ENCODE assay signal across 15 cellular contexts in genomic region chr12:127526925-127527324, GRCh38.
A peak's percentile ranks its signal among the peaks of the same experiment; 100 is the strongest.
DNase-seq lines count a peak whose midpoint lies in the region; ATAC-seq and TF ChIP-seq lines count a peak whose summit lies in the region.
"Had no signal": no experiment of that assay in that cellular context is flagged by ENCODE, and none has a peak within 500 bp of the region (broad histone marks: within the 10 kb centered on the region; RNA-seq: fewer than 3 reads in every experiment).

No MANE protein-coding gene starts in this region.

- ATAC-seq in GM18861 (IDR thresholded peaks at IDR 0.05; ENCODE audit: unreplicated experiment) = no peak
- ATAC-seq: GM12878, HepG2 had no signal

- DNase-seq in HFFc6 (no peak), endodermal cell (no peak), mesothelial cell of epicardium (ENCODE audit: low spot score in 2 of 2, unreplicated experiment in 2 of 2) (no peak), type B pancreatic cell (ENCODE audit: extremely low spot score, unreplicated experiment) (no peak), HT-29 (ENCODE audit: low spot score) (no peak), GM10266 (ENCODE audit: extremely low spot score) (no peak)
- DNase-seq: Calu3; CD4-positive, CD25-positive, alpha-beta regulatory T cell; DMS 273 treated with DMSO at 0.1 percent for 48 hours; GOT3 had no signal

- no peaks in the 10 kb centered on the region for H3K9me3 ChIP-seq in endodermal cell (ENCODE audit: control insufficient read depth, low read length)
- H3K9me3 ChIP-seq: HAP-1 had no signal

- 98 to 100% methylated on average over 1 to 3 of the region's 3 CpGs for WGBS in endodermal cell (ENCODE audit: insufficient coverage in 1 of 2, insufficient read length in 1 of 2), 2 experiments

- H3K27me3 Mint-ChIP-seq in HFFc6 (ENCODE audit: insufficient read depth) (no peaks in the 10 kb centered on the region; the same call in 1 of the 2 replicates), endodermal cell (ENCODE audit: insufficient read depth) (no peaks in the 10 kb centered on the region), mesothelial cell of epicardium (ENCODE audit: low read depth) (peaks cover 6% of the 10 kb centered on the region), type B pancreatic cell (peaks cover 8% of the 10 kb centered on the region)
- H3K27me3 Mint-ChIP-seq: CD4-positive, CD25-positive, alpha-beta regulatory T cell had no signal

- TF ChIP-seq CTCF in HFFc6 (IDR thresholded peaks at IDR 0.05) (peak; percentile 60), endodermal cell (conservative IDR thresholded peaks at IDR 0.05) (peak; percentile 57), mesothelial cell of epicardium (IDR thresholded peaks at IDR 0.05; ENCODE audit: unreplicated experiment) (peak; percentile 51), type B pancreatic cell (conservative IDR thresholded peaks at IDR 0.05) (peak; percentile 63), GM10266 (IDR thresholded peaks at IDR 0.05; ENCODE audit: control insufficient read depth, insufficient read depth, low read depth, missing control alignments) (no peak)

- H3K9me3 Mint-ChIP-seq in HFFc6 (no peaks in the 10 kb centered on the region), endodermal cell (no peaks in the 10 kb centered on the region), mesothelial cell of epicardium (no peaks in the 10 kb centered on the region), type B pancreatic cell (no peaks in the 10 kb centered on the region)

- H3K36me3 Mint-ChIP-seq in HFFc6 (ENCODE audit: low read depth) = no peaks in the 10 kb centered on the region
- H3K36me3 Mint-ChIP-seq in endodermal cell (ENCODE audit: low read depth) = no peaks in the 10 kb centered on the region
- no peaks in the 10 kb centered on the region for H3K36me3 Mint-ChIP-seq in mesothelial cell of epicardium
- H3K36me3 Mint-ChIP-seq in type B pancreatic cell = no peaks in the 10 kb centered on the region
- H3K36me3 Mint-ChIP-seq: CD4-positive, CD25-positive, alpha-beta regulatory T cell had no signal

- H3K27ac ChIP-seq in endodermal cell (ENCODE audit: low read depth, low read length) = no peak overlapping the region
- H3K27ac ChIP-seq: BLaER1 treated with 17β-estradiol and CSF1 and Interleukin-3, amounts not matched to agents 10 nM and 100 nM had no signal

- no peaks in the 10 kb centered on the region for H3K27me3 ChIP-seq in endodermal cell (ENCODE audit: control insufficient read depth, insufficient read depth, low read length, poor library complexity, severe bottlenecking)
- H3K27me3 ChIP-seq: BLaER1 treated with 17β-estradiol and CSF1 and Interleukin-3, amounts not matched to agents 10 nM and 100 nM had no signal

- no peak overlapping the region for H3K4me3 Mint-ChIP-seq in HFFc6
- no peak overlapping the region for H3K4me3 Mint-ChIP-seq in endodermal cell
- no peak overlapping the region for H3K4me3 Mint-ChIP-seq in mesothelial cell of epicardium
- H3K4me3 Mint-ChIP-seq in type B pancreatic cell = no peak overlapping the region
- H3K4me3 Mint-ChIP-seq: CD4-positive, CD25-positive, alpha-beta regulatory T cell had no signal

- no peak overlapping the region for H3K9ac ChIP-seq in endodermal cell (ENCODE audit: extremely low read depth, low read length, poor library complexity, severe bottlenecking)
- H3K9ac ChIP-seq: BLaER1 treated with 17β-estradiol and CSF1 and Interleukin-3, amounts not matched to agents 10 nM and 100 nM had no signal

- no peak overlapping the region for H3K4me3 ChIP-seq in endodermal cell (ENCODE audit: low read length)
- H3K4me3 ChIP-seq: BLaER1 treated with 17β-estradiol and CSF1 and Interleukin-3, amounts not matched to agents 10 nM and 100 nM; GM12878; HAP-1 had no signal

- no peaks in the 10 kb centered on the region for H3K36me3 ChIP-seq in endodermal cell (ENCODE audit: control insufficient read depth, insufficient read depth, low read length)
- H3K36me3 ChIP-seq: BLaER1 treated with 17β-estradiol and CSF1 and Interleukin-3, amounts not matched to agents 10 nM and 100 nM; HAP-1 had no signal

- H3K4me1 Mint-ChIP-seq in HFFc6 (ENCODE audit: low read depth) (peaks cover 9% of the 10 kb centered on the region), endodermal cell (peaks cover 19% of the 10 kb centered on the region), mesothelial cell of epicardium (no peaks in the 10 kb centered on the region), type B pancreatic cell (ENCODE audit: unreplicated experiment) (peaks cover 4% of the 10 kb centered on the region)
- H3K4me1 Mint-ChIP-seq: CD4-positive, CD25-positive, alpha-beta regulatory T cell had no signal

- peaks cover 3% of the 10 kb centered on the region for H3K4me1 ChIP-seq in endodermal cell (ENCODE audit: control insufficient read depth, insufficient read depth, low read length)
- H3K4me1 ChIP-seq: BLaER1 treated with 17β-estradiol and CSF1 and Interleukin-3, amounts not matched to agents 10 nM and 100 nM; HAP-1 had no signal

- H3K27ac Mint-ChIP-seq in HFFc6 (no peak overlapping the region), endodermal cell (no peak overlapping the region), mesothelial cell of epicardium (no peak overlapping the region), type B pancreatic cell (no peak overlapping the region)
- H3K27ac Mint-ChIP-seq: CD4-positive, CD25-positive, alpha-beta regulatory T cell had no signal
